ENCODE assay signal across 16 cellular contexts in genomic region chr10:28180654-28181053, GRCh38.
A peak's percentile ranks its signal among the peaks of the same experiment; 100 is the strongest.
DNase-seq lines count a peak whose midpoint lies in the region; ATAC-seq and TF ChIP-seq lines count a peak whose summit lies in the region.
"Had no signal": no experiment of that assay in that cellular context is flagged by ENCODE, and none has a peak within 500 bp of the region (broad histone marks: within the 10 kb centered on the region; RNA-seq: fewer than 3 reads in every experiment).

No MANE protein-coding gene starts in this region.

- no peaks in the 10 kb centered on the region for H3K27me3 Mint-ChIP-seq in activated CD4-positive, alpha-beta T cell treated with anti-CD3 and anti-CD28 coated beads for 36 hours
- no peaks in the 10 kb centered on the region for H3K27me3 Mint-ChIP-seq in CD4-positive, alpha-beta T cell

- CTCF ChIA-PET in activated CD4-positive, alpha-beta T cell treated with anti-CD3 and anti-CD28 coated beads for 36 hours (lab: Charles Lee), result interaction anchor here (0.7 to 1.4 kb wide), 2 partner anchors 61 to 213 kb away, joined by 3 to 4 read pairs; no protein-coding TSS in a partner anchor
- CTCF ChIA-PET in CD4-positive, alpha-beta T cell (lab: Charles Lee), result interaction anchor here (0.9 kb wide), 1 partner anchor 11 kb away, joined by 3 read pairs; no protein-coding TSS in a partner anchor

- H3K4me3 Mint-ChIP-seq in activated CD4-positive, alpha-beta T cell treated with anti-CD3 and anti-CD28 coated beads for 36 hours, result no peak overlapping the region
- no peak overlapping the region for H3K4me3 Mint-ChIP-seq in CD4-positive, alpha-beta T cell
- H3K4me3 Mint-ChIP-seq: nephron had no signal

- DNase-seq in activated CD4-positive, alpha-beta T cell treated with anti-CD3 and anti-CD28 coated beads for 36 hours, result peak; percentile 25
- no peak for DNase-seq in activated CD4-positive, alpha-beta T cell treated with anti-CD3 and anti-CD28 coated beads, Interleukin-2, amount 50 U/mL, for 1 hour
- peak in 1 of 10 experiments; percentile 1 for DNase-seq in CD4-positive, alpha-beta T cell
- DNase-seq in NCI-H510A (lab: John Stamatoyannopoulos, UW) (peak; percentile 67), foreskin keratinocyte (no peak), activated gamma-delta T cell treated with Interleukin-2 at 50 U/mL for 16 hours (no peak), HuH-7 (ENCODE audit: low spot score) (no peak)
- DNase-seq: activated CD8-positive, alpha-beta memory T cell treated with anti-CD3 and anti-CD28 coated beads for 24 hours; activated effector memory CD4-positive, alpha-beta T cell treated with anti-CD3 and anti-CD28 coated beads, Interleukin-2, amount 50 U/mL, for 16 hours; NCI-H1105; SK-N-SH had no signal

- intact Hi-C loops in activated CD4-positive, alpha-beta T cell treated with anti-CD3 and anti-CD28 coated beads for 36 hours (cut with DNase I, micrococcal nuclease), result no loop called here
- intact Hi-C loops in CD4-positive, alpha-beta T cell (cut with DNase I, micrococcal nuclease), result loop anchor here in 1 of 2 experiments (5.0 kb wide), 1 partner anchor 202 kb away; no protein-coding TSS in a partner anchor

- TF ChIP-seq CTCF in CD4-positive, alpha-beta T cell (IDR thresholded peaks at IDR 0.05), result no peak
- no peak for TF ChIP-seq CTCF in foreskin keratinocyte (conservative IDR thresholded peaks at IDR 0.05)

- H3K9me3 ChIP-seq in CD4-positive, alpha-beta T cell (ENCODE audit: control insufficient read depth, low read length), result no peaks in the 10 kb centered on the region
- H3K9me3 ChIP-seq: gastroesophageal sphincter, SK-N-SH had no signal

- no peaks in the 10 kb centered on the region for H3K36me3 Mint-ChIP-seq in activated CD4-positive, alpha-beta T cell treated with anti-CD3 and anti-CD28 coated beads for 36 hours (ENCODE audit: low read depth)
- H3K36me3 Mint-ChIP-seq in CD4-positive, alpha-beta T cell (ENCODE audit: low read depth), result peaks cover 3% of the 10 kb centered on the region

- no peak overlapping the region for H3K27ac ChIP-seq in CD4-positive, alpha-beta T cell (ENCODE audit: low read depth, low read length)
- H3K27ac ChIP-seq in foreskin keratinocyte, result no peak overlapping the region
- H3K27ac ChIP-seq: HL-60, KMS-11 had no signal

- no peaks in the 10 kb centered on the region for H3K9me3 Mint-ChIP-seq in activated CD4-positive, alpha-beta T cell treated with anti-CD3 and anti-CD28 coated beads for 36 hours (ENCODE audit: low read depth)
- H3K9me3 Mint-ChIP-seq in CD4-positive, alpha-beta T cell, result no peaks in the 10 kb centered on the region
- H3K9me3 Mint-ChIP-seq: nephron had no signal

- no peaks in the 10 kb centered on the region for H3K27me3 ChIP-seq in CD4-positive, alpha-beta T cell (ENCODE audit: control insufficient read depth, insufficient read depth, low read length)
- H3K27me3 ChIP-seq in foreskin keratinocyte, result no peaks in the 10 kb centered on the region
- H3K27me3 ChIP-seq: gastroesophageal sphincter had no signal

- H3K4me1 Mint-ChIP-seq in activated CD4-positive, alpha-beta T cell treated with anti-CD3 and anti-CD28 coated beads for 36 hours, result peaks cover 32% of the 10 kb centered on the region
- H3K4me1 Mint-ChIP-seq in CD4-positive, alpha-beta T cell (ENCODE audit: low read depth), result peaks cover 53% of the 10 kb centered on the region

- ATAC-seq in activated CD4-positive, alpha-beta T cell treated with anti-CD3 and anti-CD28 coated beads for 36 hours, result peak; percentile 37
- ATAC-seq in CD4-positive, alpha-beta T cell (ENCODE audit: poor library complexity), result peak; percentile 24
- peak; percentile 53 for ATAC-seq in foreskin keratinocyte
- no peak for ATAC-seq in GM18861 (IDR thresholded peaks at IDR 0.05; ENCODE audit: unreplicated experiment)
- ATAC-seq: gastroesophageal sphincter had no signal

- H3K27ac Mint-ChIP-seq in activated CD4-positive, alpha-beta T cell treated with anti-CD3 and anti-CD28 coated beads for 36 hours, result no peak overlapping the region
- H3K27ac Mint-ChIP-seq in CD4-positive, alpha-beta T cell, result no peak overlapping the region
- H3K27ac Mint-ChIP-seq: nephron had no signal

- H3K4me1 ChIP-seq in foreskin keratinocyte, result peaks cover 7% of the 10 kb centered on the region

- POLR2A ChIA-PET in activated CD4-positive, alpha-beta T cell treated with anti-CD3 and anti-CD28 coated beads for 36 hours (lab: Charles Lee), result no interaction called here
- POLR2A ChIA-PET in CD4-positive, alpha-beta T cell (lab: Charles Lee), result no interaction called here

Comparison
In these comparisons a context has a peak if more than half of its experiments do, and no peak if none do; other contexts are left out.
1. DNase-seq: peak in activated CD4-positive, alpha-beta T cell treated with anti-CD3 and anti-CD28 coated beads for 36 hours (single experiment) and NCI-H510A (single experiment); none in activated CD4-positive, alpha-beta T cell treated with anti-CD3 and anti-CD28 coated beads, Interleukin-2, amount 50 U/mL, for 1 hour (single experiment), foreskin keratinocyte (0 of 2), activated gamma-delta T cell treated with Interleukin-2 at 50 U/mL for 16 hours (single experiment) and HuH-7 (single experiment).